ENCODE assay signal across 36 cellular contexts in the genomic region with DNA sequence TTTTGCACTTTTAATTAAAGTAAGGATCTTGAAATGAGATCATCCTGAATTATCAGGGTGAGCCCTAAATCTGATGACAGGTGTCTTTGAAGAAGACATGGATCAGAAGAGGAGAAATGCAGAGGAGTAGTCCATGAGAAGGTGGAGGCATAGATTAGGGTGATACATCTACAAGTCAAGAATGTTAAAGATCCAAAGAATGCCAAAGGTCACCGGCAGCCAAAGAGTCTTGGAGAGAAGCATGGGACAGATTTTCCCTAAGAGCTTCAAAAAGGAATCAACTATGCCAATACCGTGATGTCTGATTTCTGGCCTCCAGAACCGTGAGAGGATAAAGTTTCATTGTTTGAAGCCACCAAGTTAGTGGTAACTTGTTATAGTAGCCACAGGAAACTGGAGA. TPM values are rescaled to one million over a fixed set of nuclear protein-coding genes. Genes with fewer than 3 reads are reported as not detected.
"Had no signal": no experiment of that assay in that cellular context is flagged by ENCODE, and none has a peak within 500 bp of the region (broad histone marks: within the 10 kb centered on the region; RNA-seq: fewer than 3 reads in every experiment).

No MANE protein-coding gene starts in this region.

- FAIRE-seq: TTC549 had no signal

- H3K27me3 ChIP-seq: brain microvascular endothelial cell, Peyer's patch, SJSA1 had no signal

- ATAC-seq: activated CD4-positive, alpha-beta T cell treated with anti-CD3 and anti-CD28 coated beads for 36 hours; activated CD4-positive, CD25-positive, alpha-beta regulatory T cell treated with anti-CD3 and anti-CD28 coated beads, Interleukin-2, amount 50 U/mL, for 24 hours; activated T-cell treated with anti-CD3 and anti-CD28 coated beads, Interleukin-2, amount 50 U/mL, for 72 hours; activated T-helper 17 cell treated with anti-CD3 and anti-CD28 coated beads, Interleukin-2, amount 50 U/mL, for 72 hours; PC-3 had no signal

- H3K4me3 Mint-ChIP-seq: activated CD4-positive, alpha-beta T cell treated with anti-CD3 and anti-CD28 coated beads for 36 hours; activated CD4-positive, alpha-beta T cell treated with anti-CD3 and anti-CD28 coated beads, Interleukin-2, amount 10 ng/mL, durations not matched to agents 7 days and 5 days; activated naive CD8-positive, alpha-beta T cell treated with anti-CD3 and anti-CD28 coated beads for 36 hours; activated T-cell treated with anti-CD3 and anti-CD28 coated beads, Interleukin-2, amount 50 U/mL, for 72 hours; activated T-helper 17 cell treated with anti-CD3 and anti-CD28 coated beads, Interleukin-2, amount 50 U/mL, for 72 hours; central memory CD8-positive, alpha-beta T cell; T-helper 1 cell treated with Interleukin-12 subunit alpha and Interleukin-12 subunit beta and Interleukin-4 antibody, amounts not matched to agents 30 μg/mL and 1 μg/mL, for 36 hours; T-helper 2 cell treated with Interferon-gamma antibody and Interleukin-4, amounts not matched to agents 5 μg/mL and 100 μg/mL, for 36 hours had no signal

- H3K36me3 ChIP-seq: brain microvascular endothelial cell, Peyer's patch, SJSA1 had no signal

- H3K9ac ChIP-seq: SK-N-SH had no signal

- H3K9me3 ChIP-seq: Peyer's patch, SJSA1, SK-N-SH had no signal

- H3K27ac ChIP-seq: brain microvascular endothelial cell, Peyer's patch, SJSA1 had no signal

- H3K4me1 ChIP-seq: Peyer's patch, SJSA1 had no signal

- H3K4me2 ChIP-seq: SK-N-SH had no signal

- H3K27me3 Mint-ChIP-seq: activated CD4-positive, alpha-beta T cell treated with anti-CD3 and anti-CD28 coated beads for 36 hours; activated CD4-positive, alpha-beta T cell treated with anti-CD3 and anti-CD28 coated beads, Interleukin-2, amount 10 ng/mL, durations not matched to agents 7 days and 5 days; activated naive CD8-positive, alpha-beta T cell treated with anti-CD3 and anti-CD28 coated beads for 36 hours; activated T-helper 17 cell treated with anti-CD3 and anti-CD28 coated beads, Interleukin-2, amount 50 U/mL, for 72 hours; central memory CD8-positive, alpha-beta T cell had no signal

- H3K9me3 Mint-ChIP-seq: central memory CD8-positive, alpha-beta T cell had no signal

- H3K9me2 ChIP-seq: SK-N-SH had no signal

- H3K27ac Mint-ChIP-seq: activated CD4-positive, alpha-beta T cell treated with anti-CD3 and anti-CD28 coated beads for 36 hours; activated CD4-positive, alpha-beta T cell treated with anti-CD3 and anti-CD28 coated beads, Interleukin-2, amount 10 ng/mL, durations not matched to agents 7 days and 5 days; activated naive CD8-positive, alpha-beta T cell treated with anti-CD3 and anti-CD28 coated beads for 36 hours; activated T-cell treated with anti-CD3 and anti-CD28 coated beads, Interleukin-2, amount 50 U/mL, for 72 hours; activated T-helper 17 cell treated with anti-CD3 and anti-CD28 coated beads, Interleukin-2, amount 50 U/mL, for 72 hours; T-helper 1 cell treated with Interleukin-12 subunit alpha and Interleukin-12 subunit beta and Interleukin-4 antibody, amounts not matched to agents 30 μg/mL and 1 μg/mL, for 36 hours; T-helper 2 cell treated with Interferon-gamma antibody and Interleukin-4, amounts not matched to agents 5 μg/mL and 100 μg/mL, for 36 hours had no signal

- H3K4me3 ChIP-seq: Peyer's patch, SJSA1 had no signal

- DNase-seq: activated CD4-positive, alpha-beta T cell treated with anti-CD3 and anti-CD28 coated beads for 36 hours; activated CD4-positive, alpha-beta T cell treated with anti-CD3 and anti-CD28 coated beads, Interleukin-2, amount 10 ng/mL, durations not matched to agents 7 days and 5 days; activated CD4-positive, alpha-beta T cell treated with anti-CD3 and anti-CD28 coated beads, Interleukin-2, amount 50 U/mL, for 48 hours; activated CD8-positive, alpha-beta memory T cell treated with anti-CD3 and anti-CD28 coated beads for 24 hours; activated effector memory CD4-positive, alpha-beta T cell treated with anti-CD3 and anti-CD28 coated beads, Interleukin-2, amount 50 U/mL, for 16 hours; activated naive CD4-positive, alpha-beta T cell; activated naive CD4-positive, alpha-beta T cell treated with anti-CD3 and anti-CD28 coated beads, Interleukin-2, amount 50 U/mL, for 16 hours; activated naive CD8-positive, alpha-beta T cell treated with anti-CD3 and anti-CD28 coated beads for 36 hours; activated T-cell treated with anti-CD3 and anti-CD28 coated beads, Interleukin-2, amount 50 U/mL, for 1 hour; activated T-cell treated with anti-CD3 and anti-CD28 coated beads, Interleukin-2, amount 50 U/mL, for 72 hours; amniotic stem cell; aorta; brain microvascular endothelial cell; Kasumi-1; KG1; NCI-H1092 treated with DMSO at 0.1 percent for 48 hours; NCI-H1417; NCI-H146; NCI-H187 treated with DMSO at 0.1 percent for 48 hours; NCI-H2081 treated with DMSO at 0.1 percent for 48 hours; NCI-H510A; NCI-H526; NCI-H748 treated with DMSO at 0.1 percent for 48 hours; NK-92 treated with Interleukin-12 subunit alpha and Interleukin-12 subunit beta, amount 100 ng/mL, for 24 hours; PC-3; Peyer's patch; RPMI8226; SHP77 treated with DMSO at 0.1 percent for 48 hours; SK-N-SH had no signal

RNA-seq across cellular contexts. Expression of gene THEMIS, which starts 59.0 kb away (rescaled TPM):
- total RNA-seq: PC-3, SJSA1 had no signal
- polyA plus RNA-seq: SK-N-SH had no signal
